In the genomic region with DNA sequence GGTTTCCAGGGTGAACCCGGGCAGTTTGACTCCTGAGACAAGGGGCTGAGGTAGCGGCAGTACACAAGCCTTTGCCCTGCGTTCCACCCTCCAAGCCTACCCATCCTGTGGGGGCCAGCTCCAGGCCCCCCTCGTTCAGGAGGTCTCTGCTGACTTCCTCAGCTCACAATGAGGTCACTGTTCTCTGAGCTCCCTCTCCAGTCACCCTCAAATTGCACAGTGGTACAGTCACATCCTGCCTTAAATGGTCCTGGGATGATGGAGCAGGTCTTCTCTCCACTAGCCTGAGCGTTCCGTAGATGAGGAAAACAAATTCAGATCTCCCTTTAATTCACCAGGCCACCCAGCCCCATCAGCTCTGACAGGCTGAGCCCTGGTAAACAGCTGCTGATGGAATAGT, we compare ENCODE assay signal across 13 cellular contexts.
A peak's percentile ranks its signal among the peaks of the same experiment; 100 is the strongest.
DNase-seq lines count a peak whose midpoint lies in the region; ATAC-seq lines count a peak whose summit lies in the region.
"Had no signal": no experiment of that assay in that cellular context is flagged by ENCODE, and none has a peak within 500 bp of the region (broad histone marks: within the 10 kb centered on the region; RNA-seq: fewer than 3 reads in every experiment).

No MANE protein-coding gene starts in this region.

- peaks cover 53% of the 10 kb centered on the region for H3K4me1 Mint-ChIP-seq in T-helper 2 cell treated with Interferon-gamma antibody and Interleukin-4, amounts not matched to agents 5 μg/mL and 100 μg/mL, for 36 hours (ENCODE audit: low read depth)

- peaks cover 3% of the 10 kb centered on the region for H3K27me3 Mint-ChIP-seq in T-helper 2 cell treated with Interferon-gamma antibody and Interleukin-4, amounts not matched to agents 5 μg/mL and 100 μg/mL, for 36 hours (ENCODE audit: low read depth)
- H3K27me3 Mint-ChIP-seq: natural killer cell treated with Interleukin-12 subunit alpha and Interleukin-12 subunit beta and Interleukin-15 and Interleukin-18, amount 100 ng/mL, for 72 hours had no signal

- no peak overlapping the region for H3K27ac Mint-ChIP-seq in T-helper 2 cell treated with Interferon-gamma antibody and Interleukin-4, amounts not matched to agents 5 μg/mL and 100 μg/mL, for 36 hours

- no peaks in the 10 kb centered on the region for H3K36me3 Mint-ChIP-seq in T-helper 2 cell treated with Interferon-gamma antibody and Interleukin-4, amounts not matched to agents 5 μg/mL and 100 μg/mL, for 36 hours (ENCODE audit: low read depth)
- H3K36me3 Mint-ChIP-seq: natural killer cell treated with Interleukin-12 subunit alpha and Interleukin-12 subunit beta and Interleukin-15 and Interleukin-18, amount 100 ng/mL, for 72 hours had no signal

- in situ Hi-C loops in ACHN (cut with HindIII; ENCODE audit: low pct_ligation_motif_present, low pct_unique_long_range_greater_than_20kb, low sequenced_read_pairs), result no loop called here

- DNase-seq in ACHN, result peak; percentile 52
- peak; percentile 44 for DNase-seq in GM04504 (ENCODE audit: low read depth)
- no peak for DNase-seq in T-helper 2 cell treated with Interferon-gamma antibody and Interleukin-4, amounts not matched to agents 5 μg/mL and 100 μg/mL, for 36 hours (ENCODE audit: low spot score)
- DNase-seq in foreskin melanocyte, result peak; percentile 78
- no peak for DNase-seq in NCI-H1092 (lab: John Stamatoyannopoulos, UW)
- DNase-seq in NCI-H2107 treated with DMSO at 0.1 percent for 48 hours (lab: John Stamatoyannopoulos, UW; ENCODE audit: unreplicated experiment), result no peak
- DNase-seq: activated CD8-positive, alpha-beta memory T cell treated with anti-CD3 and anti-CD28 coated beads for 24 hours; NCI-H524 treated with DMSO at 0.1 percent for 48 hours; small intestine; upper lobe of left lung had no signal

- H3K4me3 Mint-ChIP-seq in T-helper 2 cell treated with Interferon-gamma antibody and Interleukin-4, amounts not matched to agents 5 μg/mL and 100 μg/mL, for 36 hours, result peak overlapping the region; percentile 4
- H3K4me3 Mint-ChIP-seq: natural killer cell treated with Interleukin-12 subunit alpha and Interleukin-12 subunit beta and Interleukin-15 and Interleukin-18, amount 100 ng/mL, for 72 hours had no signal

- H3K9me3 Mint-ChIP-seq in T-helper 2 cell treated with Interferon-gamma antibody and Interleukin-4, amounts not matched to agents 5 μg/mL and 100 μg/mL, for 36 hours, result no peaks in the 10 kb centered on the region
- H3K9me3 Mint-ChIP-seq: natural killer cell treated with Interleukin-12 subunit alpha and Interleukin-12 subunit beta and Interleukin-15 and Interleukin-18, amount 100 ng/mL, for 72 hours had no signal

- no peak for ATAC-seq in HG03097 (IDR thresholded peaks at IDR 0.05; ENCODE audit: low FRiP score, unreplicated experiment)
- ATAC-seq in HG02981 (IDR thresholded peaks at IDR 0.05; ENCODE audit: unreplicated experiment), result no peak

Comparison
In these comparisons a context has a peak if more than half of its experiments do, and no peak if none do; other contexts are left out.
1. DNase-seq: peak in ACHN (single experiment), GM04504 (single experiment) and foreskin melanocyte (single experiment); none in T-helper 2 cell treated with Interferon-gamma antibody and Interleukin-4, amounts not matched to agents 5 μg/mL and 100 μg/mL, for 36 hours (single experiment), NCI-H1092 (single experiment) and NCI-H2107 treated with DMSO at 0.1 percent for 48 hours (single experiment).